16 cellular contexts compared by ENCODE assay signal in genomic region chr1:116558140-116558549, GRCh38. TPM values are rescaled to one million over a fixed set of nuclear protein-coding genes. Genes with fewer than 3 reads are reported as not detected.
DNase-seq lines count a peak whose midpoint lies in the region; ATAC-seq and TF ChIP-seq lines count a peak whose summit lies in the region.
"Had no signal": no experiment of that assay in that cellular context is flagged by ENCODE, and none has a peak within 500 bp of the region (broad histone marks: within the 10 kb centered on the region; RNA-seq: fewer than 3 reads in every experiment).

No MANE protein-coding gene starts in this region.

- H3K9me3 Mint-ChIP-seq in activated CD4-positive, alpha-beta memory T cell treated with anti-CD3 and anti-CD28 coated beads, Interleukin-2, amount 10 ng/mL, durations not matched to agents 7 days and 5 days, result peaks cover 7% of the 10 kb centered on the region
- H3K9me3 Mint-ChIP-seq in H9, result peaks cover 7 to 9% of the 10 kb centered on the region in 2 experiments; a peak in 4 of 5 replicates

- no peaks in the 10 kb centered on the region for H3K27me3 Mint-ChIP-seq in activated CD4-positive, alpha-beta memory T cell treated with anti-CD3 and anti-CD28 coated beads, Interleukin-2, amount 10 ng/mL, durations not matched to agents 7 days and 5 days
- no peaks in the 10 kb centered on the region for H3K27me3 Mint-ChIP-seq in H9 (ENCODE audit: low read depth)

- H4K5ac ChIP-seq in H9 (ENCODE audit: insufficient read length, low read depth, low read length), result no peak overlapping the region

- H3K79me1 ChIP-seq in H9 (ENCODE audit: insufficient read depth, low read depth, low read length, poor library complexity, severe bottlenecking), result no peaks in the 10 kb centered on the region

- peak overlapping the region; percentile 70 for H3K4me2 ChIP-seq in BLaER1
- no peak overlapping the region for H3K4me2 ChIP-seq in H9 (ENCODE audit: insufficient read depth, insufficient read length, low read length)

- peaks cover 78% of the 10 kb centered on the region for H3K4me1 ChIP-seq in BLaER1
- peaks cover 0 to 35% (median 3%) of the 10 kb centered on the region in 4 donors for H3K4me1 ChIP-seq in Peyer's patch
- H3K4me1 ChIP-seq in H9 (ENCODE audit: insufficient read depth, low read length), result peaks cover 6% of the 10 kb centered on the region; the same call in 1 of the 2 replicates

- no peak overlapping the region for H2BK20ac ChIP-seq in H9 (ENCODE audit: low read depth, low read length, poor library complexity, severe bottlenecking)

- H2BK5ac ChIP-seq in H9 (ENCODE audit: insufficient read length, low read length), result no peak overlapping the region

- no peak overlapping the region for H3K4me3 ChIP-seq in BLaER1
- H3K4me3 ChIP-seq in Peyer's patch, result no peak overlapping the region
- H3K4me3 ChIP-seq: psoas muscle had no signal

- H3K27ac Mint-ChIP-seq in activated CD4-positive, alpha-beta memory T cell treated with anti-CD3 and anti-CD28 coated beads, Interleukin-2, amount 10 ng/mL, durations not matched to agents 7 days and 5 days, result peak overlapping the region; percentile 88
- H3K27ac Mint-ChIP-seq in H9, result no peak overlapping the region

- no peak overlapping the region for H4K91ac ChIP-seq in H9 (ENCODE audit: insufficient read length, low read depth, low read length)

- no peak overlapping the region for H3K18ac ChIP-seq in H9 (ENCODE audit: insufficient read length, low read depth, low read length)

- CTCF ChIA-PET in activated CD4-positive, alpha-beta memory T cell treated with anti-CD3 and anti-CD28 coated beads, Interleukin-2, amount 10 ng/mL, durations not matched to agents 7 days and 5 days (lab: Charles Lee), result interaction anchor here (2.4 kb wide), 1 partner anchor 43 kb away, joined by 9 read pairs; no protein-coding TSS in a partner anchor

- POLR2A ChIA-PET in activated CD4-positive, alpha-beta memory T cell treated with anti-CD3 and anti-CD28 coated beads, Interleukin-2, amount 10 ng/mL, durations not matched to agents 7 days and 5 days (lab: Charles Lee), result interaction anchor here (1.3 to 4.9 kb wide), 4 partner anchors 11 to 43 kb away, joined by 3 to 48 read pairs (median 12); partner anchors contain the start of gene CD58

- no peak for DNase-seq in activated CD4-positive, alpha-beta memory T cell treated with anti-CD3 and anti-CD28 coated beads, Interleukin-2, amount 10 ng/mL, durations not matched to agents 7 days and 5 days
- DNase-seq in Peyer's patch (no peak), NCI-H146 treated with DMSO at 0.1 percent for 48 hours (lab: John Stamatoyannopoulos, UW; ENCODE audit: unreplicated experiment) (no peak), NCI-H2029 (lab: John Stamatoyannopoulos, UW) (no peak), H9 (no peak)
- DNase-seq: amygdala; EL; foreskin melanocyte; midbrain; psoas muscle; stimulated activated CD4-positive, alpha-beta T cell treated with anti-CD3 and anti-CD28 coated beads, Interleukin-2, amount 100 ng/mL, for 48 hours had no signal

- H4K20me1 ChIP-seq in BLaER1 (peaks cover 28% of the 10 kb centered on the region; the same call in 1 of the 2 replicates), H9 (ENCODE audit: control insufficient read depth, insufficient read depth, insufficient read length) (no peaks in the 10 kb centered on the region)

- no peak for TF ChIP-seq POLR2A in Peyer's patch (IDR thresholded peaks at IDR 0.05)

- H3K27ac ChIP-seq in BLaER1 (peak overlapping the region; percentile 62), Peyer's patch (no peak overlapping the region), H9 (ENCODE audit: insufficient read length, low read depth, low read length) (no peak overlapping the region)
- H3K27ac ChIP-seq: psoas muscle had no signal

- peaks cover 85% of the 10 kb centered on the region for H3K4me1 Mint-ChIP-seq in activated CD4-positive, alpha-beta memory T cell treated with anti-CD3 and anti-CD28 coated beads, Interleukin-2, amount 10 ng/mL, durations not matched to agents 7 days and 5 days
- H3K4me1 Mint-ChIP-seq in H9, result peaks cover 7 to 10% of the 10 kb centered on the region in 2 experiments

- H3K36me3 Mint-ChIP-seq in activated CD4-positive, alpha-beta memory T cell treated with anti-CD3 and anti-CD28 coated beads, Interleukin-2, amount 10 ng/mL, durations not matched to agents 7 days and 5 days (ENCODE audit: low read depth), result peaks cover 57% of the 10 kb centered on the region
- H3K36me3 Mint-ChIP-seq in H9 (ENCODE audit: insufficient read depth in 1 of 3, low read depth in 3 of 3), result peaks cover 7 to 9% (median 9%) of the 10 kb centered on the region in 3 experiments

- no peak overlapping the region for H2AFZ ChIP-seq in H9 (ENCODE audit: low read length)

- H2BK12ac ChIP-seq in H9 (ENCODE audit: insufficient read length, low read depth, low read length), result no peak overlapping the region

- H2BK15ac ChIP-seq in H9 (ENCODE audit: low read depth, low read length), result no peak overlapping the region

- ATAC-seq in GM18520 (IDR thresholded peaks at IDR 0.05; ENCODE audit: unreplicated experiment) (peak; percentile 23), HG02759 (IDR thresholded peaks at IDR 0.05; ENCODE audit: unreplicated experiment) (peak; percentile 33)
- ATAC-seq: HCT116, psoas muscle had no signal

- H2BK120ac ChIP-seq in H9 (ENCODE audit: low read depth, low read length, poor library complexity, severe bottlenecking), result no peak overlapping the region

- H3K4me3 Mint-ChIP-seq in activated CD4-positive, alpha-beta memory T cell treated with anti-CD3 and anti-CD28 coated beads, Interleukin-2, amount 10 ng/mL, durations not matched to agents 7 days and 5 days, result no peak overlapping the region
- no peak overlapping the region for H3K4me3 Mint-ChIP-seq in H9
- H3K4me3 Mint-ChIP-seq: T-helper 1 cell treated with Interleukin-12 subunit alpha and Interleukin-12 subunit beta and Interleukin-4 antibody, amounts not matched to agents 30 μg/mL and 1 μg/mL, for 36 hours had no signal

- no peak overlapping the region for H2AK5ac ChIP-seq in H9 (ENCODE audit: insufficient read length, low read length)

- H3K4ac ChIP-seq in H9 (ENCODE audit: low read depth, low read length), result no peak overlapping the region

- H3K14ac ChIP-seq in H9 (ENCODE audit: insufficient read depth, low read length), result no peak overlapping the region

- H3K79me2 ChIP-seq in H9 (ENCODE audit: insufficient read depth, low read length), result no peaks in the 10 kb centered on the region

- peak overlapping the region; percentile 2; the same call in 1 of the 2 replicates for H3K9ac ChIP-seq in BLaER1
- no peak overlapping the region for H3K9ac ChIP-seq in H9 (ENCODE audit: extremely low read depth, insufficient read length, low read length)

- H3K36me3 ChIP-seq in BLaER1 (peaks cover 13% of the 10 kb centered on the region), Peyer's patch (no peaks in the 10 kb centered on the region)

- H3K23ac ChIP-seq in H9 (ENCODE audit: insufficient read length, low read depth, low read length), result no peak overlapping the region

- TF ChIP-seq CTCF in Peyer's patch (IDR thresholded peaks at IDR 0.05) (no peak), H9 (conservative IDR thresholded peaks at IDR 0.05) (no peak)

- H3K27me3 ChIP-seq in BLaER1, result no peaks in the 10 kb centered on the region
- H3K27me3 ChIP-seq in Peyer's patch, result no peaks in the 10 kb centered on the region
- no peaks in the 10 kb centered on the region for H3K27me3 ChIP-seq in H9 (ENCODE audit: insufficient read depth, low read length)

- no CpG with 5 or more reads among the region's 4 CpGs for WGBS in H9 (ENCODE audit: extremely low coverage, insufficient read length, low lambda C conversion rate)

- no peak overlapping the region for H3T11ph ChIP-seq in H9 (ENCODE audit: low read length)

- no peak overlapping the region for H3K56ac ChIP-seq in H9 (ENCODE audit: insufficient read length, low read depth, low read length)

- no peaks in the 10 kb centered on the region for H3K23me2 ChIP-seq in H9 (ENCODE audit: insufficient read length, low read depth, low read length, poor library complexity, severe bottlenecking)

- no peak overlapping the region for H4K8ac ChIP-seq in H9 (replicated peaks; ENCODE audit: insufficient read length, low read depth, low read length)

- H3K9me3 ChIP-seq in BLaER1, result peaks cover 9% of the 10 kb centered on the region
- H3K9me3 ChIP-seq in Peyer's patch, result no peaks in the 10 kb centered on the region
- H3K9me3 ChIP-seq in H9 (ENCODE audit: control insufficient read depth, low read depth, low read length), result no peaks in the 10 kb centered on the region
- H3K9me3 ChIP-seq: psoas muscle had no signal

RNA-seq across cellular contexts. Expression of gene CD58, which starts 12.7 kb away (rescaled TPM):
- 10 to 100 TPM; 55.2 to 59.7 TPM for total RNA-seq in activated CD4-positive, alpha-beta memory T cell treated with anti-CD3 and anti-CD28 coated beads, Interleukin-2, amount 10 ng/mL, durations not matched to agents 7 days and 5 days
- total RNA-seq in Peyer's patch, result 10 to 100 TPM; 23.1 to 63.0 (median 39.0) TPM
- 4.3 and 4.9 TPM in 2 replicates for total RNA-seq in H9 (2021)
